ENCODE assay signal across 34 cellular contexts in genomic region chr3:117656391-117656790, GRCh38.
"Had no signal": no experiment of that assay in that cellular context is flagged by ENCODE, and none has a peak within 500 bp of the region (broad histone marks: within the 10 kb centered on the region; RNA-seq: fewer than 3 reads in every experiment).

No MANE protein-coding gene starts in this region.

- H3K9me3 Mint-ChIP-seq: activated B cell treated with CpG ODN at 0.5 μM for 24 hours; activated CD8-positive, alpha-beta T cell treated with anti-CD3 and anti-CD28 coated beads for 36 hours; activated T-helper 17 cell treated with anti-CD3 and anti-CD28 coated beads, Interleukin-2, amount 50 U/mL, for 72 hours; dendritic cell treated with granulocyte-macrophage colony-stimulating factor and Interleukin-4, amounts not matched to agents 40 ng/mL and 50 ng/mL, for 4 days; endodermal cell; T-helper 2 cell treated with Interferon-gamma antibody and Interleukin-4, amounts not matched to agents 5 μg/mL and 100 μg/mL, for 36 hours had no signal

- H3K36me3 Mint-ChIP-seq: activated naive CD8-positive, alpha-beta T cell had no signal

- DNase-seq: activated B cell treated with CpG ODN at 0.5 μM for 24 hours; activated CD4-positive, alpha-beta T cell treated with anti-CD3 and anti-CD28 coated beads for 48 hours; activated CD4-positive, alpha-beta T cell treated with anti-CD3 and anti-CD28 coated beads, Interleukin-2, amount 50 U/mL, for 1 hour; activated CD4-positive, alpha-beta T cell treated with anti-CD3 and anti-CD28 coated beads, Interleukin-2, amount 50 U/mL, for 48 hours; activated CD8-positive, alpha-beta memory T cell treated with anti-CD3 and anti-CD28 coated beads for 24 hours; activated CD8-positive, alpha-beta T cell treated with anti-CD3 and anti-CD28 coated beads for 36 hours; activated effector memory CD4-positive, alpha-beta T cell treated with Interleukin-2 at 50 U/mL for 16 hours; activated gamma-delta T cell treated with Interleukin-2 at 50 U/mL for 16 hours; activated naive CD4-positive, alpha-beta T cell treated with anti-CD3 and anti-CD28 coated beads, Interleukin-2, amount 50 U/mL, for 16 hours; activated naive CD4-positive, alpha-beta T cell treated with Interleukin-2 at 50 U/mL for 16 hours; activated T-cell treated with anti-CD3 and anti-CD28 coated beads, Interleukin-2, amount 50 U/mL, for 4 hours; adrenal gland; amygdala; aorta; body of pancreas; caudate nucleus; colonic mucosa; dorsolateral prefrontal cortex; effector memory CD4-positive, alpha-beta T cell; endodermal cell; foreskin fibroblast; gastrocnemius medialis; glutamatergic neuron; heart left ventricle; hypothalamus; T-helper 17 cell; T1000; WERI-Rb-1 had no signal

- H3K4me1 Mint-ChIP-seq: activated B cell treated with CpG ODN at 0.5 μM for 24 hours; activated T-helper 17 cell treated with anti-CD3 and anti-CD28 coated beads, Interleukin-2, amount 50 U/mL, for 72 hours; T-helper 17 cell had no signal

- H3K27me3 Mint-ChIP-seq: activated B cell treated with CpG ODN at 0.5 μM for 24 hours; activated CD8-positive, alpha-beta T cell treated with anti-CD3 and anti-CD28 coated beads for 36 hours; activated naive CD8-positive, alpha-beta T cell; activated T-helper 17 cell treated with anti-CD3 and anti-CD28 coated beads, Interleukin-2, amount 50 U/mL, for 72 hours; dendritic cell treated with granulocyte-macrophage colony-stimulating factor and Interleukin-4, amounts not matched to agents 40 ng/mL and 50 ng/mL, for 4 days; T-helper 17 cell had no signal

- H3K27me3 ChIP-seq: adrenal gland, body of pancreas, colonic mucosa, dorsolateral prefrontal cortex, gastrocnemius medialis, heart left ventricle had no signal

- H3K36me3 ChIP-seq: adrenal gland, colonic mucosa, gastrocnemius medialis, heart left ventricle, WERI-Rb-1 had no signal

- H3K9me3 ChIP-seq: adrenal gland, body of pancreas, colonic mucosa, gastrocnemius medialis, heart left ventricle had no signal

- H3K4me3 Mint-ChIP-seq: activated B cell treated with CpG ODN at 0.5 μM for 24 hours; activated CD8-positive, alpha-beta T cell treated with anti-CD3 and anti-CD28 coated beads for 36 hours; activated naive CD8-positive, alpha-beta T cell; activated T-cell treated with anti-CD3 and anti-CD28 coated beads, Interleukin-2, amount 50 U/mL, for 4 hours; activated T-helper 17 cell treated with anti-CD3 and anti-CD28 coated beads, Interleukin-2, amount 50 U/mL, for 72 hours; dendritic cell treated with granulocyte-macrophage colony-stimulating factor and Interleukin-4, amounts not matched to agents 40 ng/mL and 50 ng/mL, for 4 days; endodermal cell; T-helper 17 cell; T-helper 2 cell treated with Interferon-gamma antibody and Interleukin-4, amounts not matched to agents 5 μg/mL and 100 μg/mL, for 36 hours had no signal

- H3K4me3 ChIP-seq: adrenal gland, body of pancreas, colonic mucosa, dorsolateral prefrontal cortex, gastrocnemius medialis, heart left ventricle had no signal

- H3K27ac Mint-ChIP-seq: activated B cell treated with CpG ODN at 0.5 μM for 24 hours; activated CD8-positive, alpha-beta T cell treated with anti-CD3 and anti-CD28 coated beads for 36 hours; activated naive CD8-positive, alpha-beta T cell; activated T-helper 17 cell treated with anti-CD3 and anti-CD28 coated beads, Interleukin-2, amount 50 U/mL, for 72 hours; dendritic cell treated with granulocyte-macrophage colony-stimulating factor and Interleukin-4, amounts not matched to agents 40 ng/mL and 50 ng/mL, for 4 days; endodermal cell; T-helper 17 cell; T-helper 2 cell treated with Interferon-gamma antibody and Interleukin-4, amounts not matched to agents 5 μg/mL and 100 μg/mL, for 36 hours had no signal

- ATAC-seq: activated CD4-positive, CD25-positive, alpha-beta regulatory T cell treated with anti-CD3 and anti-CD28 coated beads, Interleukin-2, amount 50 U/mL, for 24 hours; activated CD8-positive, alpha-beta T cell treated with anti-CD3 and anti-CD28 coated beads for 36 hours; activated T-cell treated with anti-CD3 and anti-CD28 coated beads, Interleukin-2, amount 50 U/mL, for 4 hours; activated T-helper 17 cell treated with anti-CD3 and anti-CD28 coated beads, Interleukin-2, amount 50 U/mL, for 72 hours; body of pancreas; esophagus mucosa; gastrocnemius medialis; heart left ventricle; T-helper 17 cell had no signal

- H3K4me1 ChIP-seq: body of pancreas, colonic mucosa, gastrocnemius medialis, heart left ventricle had no signal
